1 cellular context compared by ENCODE assay signal in the genomic region with DNA sequence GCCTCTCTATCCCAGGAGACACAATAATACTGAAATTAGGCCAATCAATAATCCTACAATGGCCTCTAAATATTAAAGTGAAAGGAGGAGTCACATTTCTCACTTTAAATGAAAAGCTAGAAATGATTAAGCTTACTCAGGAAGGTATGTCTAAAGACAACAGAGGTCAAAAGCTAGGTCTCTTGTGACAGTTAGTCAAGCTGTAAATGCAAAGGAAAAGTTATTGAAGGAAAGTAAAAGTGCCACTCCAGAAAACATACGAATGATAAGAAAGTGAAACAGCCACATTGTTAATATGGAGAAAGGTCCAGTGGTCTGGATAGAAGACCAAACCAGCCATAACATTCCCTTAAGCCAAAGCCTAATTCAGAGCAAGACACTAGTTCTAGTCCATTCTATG.
TF ChIP-seq lines count a peak whose summit lies in the region.

No MANE protein-coding gene starts in this region.

TF ChIP-seq in HepG2, 621 proteins besides CTCF, POLR2A, EP300 and RAD21:
- no peak for TF ChIP-seq ZNF572 (CRISPR knock-in tag; IDR thresholded peaks at IDR 0.05)
- TF ChIP-seq FOXA3 (CRISPR knock-in tag; IDR thresholded peaks at IDR 0.05), result no peak
- no peak for TF ChIP-seq NCOR1 (IDR thresholded peaks at IDR 0.05; ENCODE audit: borderline replicate concordance, low read length)
- TF ChIP-seq, protein P1, sequence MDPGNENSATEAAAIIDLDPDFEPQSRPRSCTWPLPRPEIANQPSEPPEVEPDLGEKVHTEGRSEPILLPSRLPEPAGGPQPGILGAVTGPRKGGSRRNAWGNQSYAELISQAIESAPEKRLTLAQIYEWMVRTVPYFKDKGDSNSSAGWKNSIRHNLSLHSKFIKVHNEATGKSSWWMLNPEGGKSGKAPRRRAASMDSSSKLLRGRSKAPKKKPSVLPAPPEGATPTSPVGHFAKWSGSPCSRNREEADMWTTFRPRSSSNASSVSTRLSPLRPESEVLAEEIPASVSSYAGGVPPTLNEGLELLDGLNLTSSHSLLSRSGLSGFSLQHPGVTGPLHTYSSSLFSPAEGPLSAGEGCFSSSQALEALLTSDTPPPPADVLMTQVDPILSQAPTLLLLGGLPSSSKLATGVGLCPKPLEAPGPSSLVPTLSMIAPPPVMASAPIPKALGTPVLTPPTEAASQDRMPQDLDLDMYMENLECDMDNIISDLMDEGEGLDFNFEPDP (CRISPR knock-in tag; conservative IDR thresholded peaks at IDR 0.05), result 0 out of 2 replicates have a peak, but pooled peaks have one; percentile 69
